ENCODE assay signal across 15 cellular contexts in genomic region chr13:80862466-80862865, GRCh38.
"Had no signal": no experiment of that assay in that cellular context is flagged by ENCODE, and none has a peak within 500 bp of the region (broad histone marks: within the 10 kb centered on the region; RNA-seq: fewer than 3 reads in every experiment).

No MANE protein-coding gene starts in this region.

- H3K4me1 ChIP-seq: pancreas had no signal

- H3K27ac Mint-ChIP-seq: activated naive CD4-positive, alpha-beta T cell treated with anti-CD3 and anti-CD28 coated beads, Interleukin-2, amount 10 ng/mL, durations not matched to agents 7 days and 5 days; endodermal cell; immature natural killer cell; natural killer cell treated with Interleukin-12 subunit alpha and Interleukin-12 subunit beta and Interleukin-15 and Interleukin-18, amount 100 ng/mL, for 72 hours had no signal

- H3K9me3 Mint-ChIP-seq: immature natural killer cell; natural killer cell treated with Interleukin-12 subunit alpha and Interleukin-12 subunit beta and Interleukin-15 and Interleukin-18, amount 100 ng/mL, for 72 hours had no signal

- H3K9me3 ChIP-seq: pancreas had no signal

- H3K36me3 ChIP-seq: pancreas had no signal

- H3K27ac ChIP-seq: dorsolateral prefrontal cortex, pancreas, VCaP had no signal

- H3K27me3 Mint-ChIP-seq: activated naive CD4-positive, alpha-beta T cell treated with anti-CD3 and anti-CD28 coated beads, Interleukin-2, amount 10 ng/mL, durations not matched to agents 7 days and 5 days had no signal

- H3K36me3 Mint-ChIP-seq: activated naive CD4-positive, alpha-beta T cell treated with anti-CD3 and anti-CD28 coated beads, Interleukin-2, amount 10 ng/mL, durations not matched to agents 7 days and 5 days; natural killer cell treated with Interleukin-12 subunit alpha and Interleukin-12 subunit beta and Interleukin-15 and Interleukin-18, amount 100 ng/mL, for 72 hours had no signal

- H3K4me3 Mint-ChIP-seq: activated naive CD4-positive, alpha-beta T cell treated with anti-CD3 and anti-CD28 coated beads, Interleukin-2, amount 10 ng/mL, durations not matched to agents 7 days and 5 days; endodermal cell; immature natural killer cell; natural killer cell treated with Interleukin-12 subunit alpha and Interleukin-12 subunit beta and Interleukin-15 and Interleukin-18, amount 100 ng/mL, for 72 hours had no signal

- H3K4me1 Mint-ChIP-seq: activated naive CD4-positive, alpha-beta T cell treated with anti-CD3 and anti-CD28 coated beads, Interleukin-2, amount 10 ng/mL, durations not matched to agents 7 days and 5 days; immature natural killer cell had no signal

- DNase-seq: activated CD4-positive, alpha-beta T cell treated with anti-CD3 and anti-CD28 coated beads for 1 hour; activated CD4-positive, alpha-beta T cell treated with anti-CD3 and anti-CD28 coated beads, Interleukin-2, amount 50 U/mL, for 4 hours; activated naive CD4-positive, alpha-beta T cell treated with anti-CD3 and anti-CD28 coated beads, Interleukin-2, amount 10 ng/mL, durations not matched to agents 7 days and 5 days; dorsolateral prefrontal cortex; endodermal cell; immature natural killer cell; mesendoderm; stimulated activated CD4-positive, alpha-beta T cell treated with anti-CD3 and anti-CD28 coated beads, Interleukin-15, amount 100 ng/mL, for 24 hours; stimulated activated CD4-positive, alpha-beta T cell treated with anti-CD3 and anti-CD28 coated beads, Interleukin-4, amount 100 ng/mL, for 1 hour; stimulated activated naive CD4-positive, alpha-beta T cell; substantia nigra; trophoblast cell had no signal

- H3K27me3 ChIP-seq: dorsolateral prefrontal cortex, pancreas had no signal

- H3K4me3 ChIP-seq: dorsolateral prefrontal cortex, pancreas had no signal

- ATAC-seq: natural killer cell treated with Interleukin-12 subunit alpha and Interleukin-12 subunit beta and Interleukin-15 and Interleukin-18, amount 100 ng/mL, for 72 hours; pancreas had no signal
